In genomic region chr16:87963400-87963799, GRCh38 we compare ENCODE assay signal across 8 cellular contexts. TPM values are rescaled to one million over a fixed set of nuclear protein-coding genes. Genes with fewer than 3 reads are reported as not detected.
A peak's percentile ranks its signal among the peaks of the same experiment; 100 is the strongest.
DNase-seq lines count a peak whose midpoint lies in the region; ATAC-seq and TF ChIP-seq lines count a peak whose summit lies in the region.
"Had no signal": no experiment of that assay in that cellular context is flagged by ENCODE, and none has a peak within 500 bp of the region (broad histone marks: within the 10 kb centered on the region; RNA-seq: fewer than 3 reads in every experiment).

No MANE protein-coding gene starts in this region.

- no peak overlapping the region for H3K14ac ChIP-seq in mesenchymal stem cell (ENCODE audit: low read length in 2 of 2)

- H3K9ac ChIP-seq in mesenchymal stem cell (ENCODE audit: low read length) (peak overlapping the region; percentile 44), neural progenitor cell (no peak overlapping the region)

- H3K27ac ChIP-seq in mesenchymal stem cell (ENCODE audit: low read length, poor library complexity, severe bottlenecking) (peak overlapping the region; percentile 46), thymus (ENCODE audit: low read depth) (peak overlapping the region; percentile 52), neural progenitor cell (no peak overlapping the region)

- H3K79me2 ChIP-seq in neural progenitor cell (ENCODE audit: low read depth), result peaks cover 96% of the 10 kb centered on the region

- 25% methylated on average over 9 of the region's 9 CpGs for WGBS in mesenchymal stem cell
- 43% methylated on average over 9 of the region's 9 CpGs for WGBS in thymus

- H2AK5ac ChIP-seq in mesenchymal stem cell (ENCODE audit: low read length, severe bottlenecking), result no peak overlapping the region

- no peak overlapping the region for H3K4me3 ChIP-seq in mesenchymal stem cell (ENCODE audit: insufficient read depth in 1 of 2, low read depth in 1 of 2, low read length in 2 of 2)
- H3K4me3 ChIP-seq in thymus (ENCODE audit: low read length), result no peak overlapping the region
- no peak overlapping the region for H3K4me3 ChIP-seq in neural progenitor cell

- ATAC-seq in SK-N-SH treated with all-trans-retinoic acid at 6 μM for 48 hours (peak; percentile 75), GM21576 (IDR thresholded peaks at IDR 0.05; ENCODE audit: unreplicated experiment) (no peak)

- H3K27me3 ChIP-seq in mesenchymal stem cell (ENCODE audit: control insufficient read depth in 1 of 2, insufficient read depth in 1 of 2, low read length in 2 of 2) (no peaks in the 10 kb centered on the region), thymus (ENCODE audit: control insufficient read depth, insufficient read depth) (no peaks in the 10 kb centered on the region), neural progenitor cell (no peaks in the 10 kb centered on the region)

- peak; percentile 78 for DNase-seq in mesenchymal stem cell
- no peak for DNase-seq in neural progenitor cell (ENCODE audit: low spot score)
- no peak for DNase-seq in mucosa of gallbladder (ENCODE audit: low spot score)

- H3K4me1 ChIP-seq in mesenchymal stem cell (ENCODE audit: control insufficient read depth, insufficient read depth, low read depth, low read length), result peaks cover 16% of the 10 kb centered on the region
- peaks cover 24% of the 10 kb centered on the region for H3K4me1 ChIP-seq in thymus (ENCODE audit: control insufficient read depth, insufficient read depth, low read length)
- H3K4me1 ChIP-seq in neural progenitor cell, result peaks cover 9% of the 10 kb centered on the region

- H3K4me3 Mint-ChIP-seq in activated naive CD8-positive, alpha-beta T cell, result peak overlapping the region; percentile 64
- H3K4me3 Mint-ChIP-seq in neural progenitor cell, result no peak overlapping the region

- peaks cover 50% of the 10 kb centered on the region for H4K20me1 ChIP-seq in neural progenitor cell (ENCODE audit: low read depth)

- H3K4ac ChIP-seq in mesenchymal stem cell (ENCODE audit: low read depth in 1 of 2, low read length in 2 of 2), result no peak overlapping the region

- peaks cover 41% of the 10 kb centered on the region for H3K79me1 ChIP-seq in mesenchymal stem cell (replicated peaks; ENCODE audit: low read length, poor library complexity, severe bottlenecking)

- H2AFZ ChIP-seq in mesenchymal stem cell (ENCODE audit: low read depth, low read length) (no peak overlapping the region), neural progenitor cell (replicated peaks) (no peak overlapping the region)

- H3K9me3 ChIP-seq in mesenchymal stem cell (ENCODE audit: control insufficient read depth, low read length) (no peaks in the 10 kb centered on the region), thymus (ENCODE audit: control insufficient read depth) (no peaks in the 10 kb centered on the region), neural progenitor cell (ENCODE audit: low read depth) (no peaks in the 10 kb centered on the region)

- H2BK5ac ChIP-seq in mesenchymal stem cell (ENCODE audit: low read depth, low read length, poor library complexity, severe bottlenecking), result no peak overlapping the region

- peak overlapping the region; percentile 10 for H4K8ac ChIP-seq in mesenchymal stem cell (ENCODE audit: low read length)

- H3K36me3 Mint-ChIP-seq in activated naive CD8-positive, alpha-beta T cell, result peaks cover 3% of the 10 kb centered on the region
- peaks cover 10% of the 10 kb centered on the region for H3K36me3 Mint-ChIP-seq in neural progenitor cell

- H4K91ac ChIP-seq in mesenchymal stem cell (ENCODE audit: low read length), result no peak overlapping the region

- H3K4me2 ChIP-seq in mesenchymal stem cell (ENCODE audit: low read length, poor library complexity, severe bottlenecking), result no peak overlapping the region
- H3K4me2 ChIP-seq in neural progenitor cell, result no peak overlapping the region

- no peaks in the 10 kb centered on the region for H3F3A ChIP-seq in neural progenitor cell (ENCODE audit: low read depth)

- H2BK12ac ChIP-seq in mesenchymal stem cell (ENCODE audit: low read length in 2 of 2), result no peak overlapping the region

- TF ChIP-seq CTCF in neural progenitor cell (IDR thresholded peaks at IDR 0.05), result no peak

- H3K23ac ChIP-seq in mesenchymal stem cell (ENCODE audit: low read length in 2 of 2), result no peak overlapping the region

- peak overlapping the region; percentile 84 for H3K27ac Mint-ChIP-seq in activated naive CD8-positive, alpha-beta T cell
- H3K27ac Mint-ChIP-seq in neural progenitor cell, result no peak overlapping the region

- no peaks in the 10 kb centered on the region for H3K9me3 Mint-ChIP-seq in activated naive CD8-positive, alpha-beta T cell (ENCODE audit: low read depth)
- H3K9me3 Mint-ChIP-seq in neural progenitor cell, result no peaks in the 10 kb centered on the region

- H3K18ac ChIP-seq in mesenchymal stem cell (ENCODE audit: low read depth in 1 of 2, low read length in 2 of 2), result peak overlapping the region in 1 of 2 experiments; percentile 28

- H2BK15ac ChIP-seq in mesenchymal stem cell (ENCODE audit: low read depth, poor library complexity, severe bottlenecking), result no peak overlapping the region

- H3K27me3 Mint-ChIP-seq in activated naive CD8-positive, alpha-beta T cell, result no peaks in the 10 kb centered on the region
- peaks cover under 1% of the 10 kb centered on the region for H3K27me3 Mint-ChIP-seq in neural progenitor cell (ENCODE audit: insufficient read depth, low read depth)

- H2BK120ac ChIP-seq in mesenchymal stem cell (ENCODE audit: low read depth, low read length), result no peak overlapping the region

- H3K36me3 ChIP-seq in mesenchymal stem cell (ENCODE audit: control insufficient read depth in 1 of 2, insufficient read depth in 2 of 2, low read depth in 1 of 2, low read length in 2 of 2), result peaks cover 0 to 9% of the 10 kb centered on the region in 2 experiments
- H3K36me3 ChIP-seq in thymus (ENCODE audit: control insufficient read depth, insufficient read depth), result peaks cover 8% of the 10 kb centered on the region
- no peaks in the 10 kb centered on the region for H3K36me3 ChIP-seq in neural progenitor cell

- H3K4me1 Mint-ChIP-seq in activated naive CD8-positive, alpha-beta T cell (ENCODE audit: low read depth), result peaks cover 74% of the 10 kb centered on the region
- peaks cover 21% of the 10 kb centered on the region for H3K4me1 Mint-ChIP-seq in neural progenitor cell

TF ChIP-seq in SK-N-SH treated with all-trans-retinoic acid at 6 μM for 48 hours, 23 proteins besides CTCF, POLR2A, EP300 and RAD21:
- TF ChIP-seq PPARA (CRISPR knock-in tag; IDR thresholded peaks at IDR 0.05; ENCODE audit: borderline replicate concordance), result no peak
- TF ChIP-seq PATZ1 (CRISPR knock-in tag; IDR thresholded peaks at IDR 0.05; ENCODE audit: borderline replicate concordance), result no peak
- no peak for TF ChIP-seq SNAI2 (CRISPR knock-in tag; IDR thresholded peaks at IDR 0.05)
- no peak for TF ChIP-seq ZFP3 (CRISPR knock-in tag; IDR thresholded peaks at IDR 0.05)
- no peak for TF ChIP-seq POU6F1 (CRISPR knock-in tag; IDR thresholded peaks at IDR 0.05; ENCODE audit: borderline replicate concordance, low read depth)
- TF ChIP-seq ESRRG (CRISPR knock-in tag; IDR thresholded peaks at IDR 0.05), result no peak

RNA-seq across cellular contexts. Expression of gene BANP, which starts 12.2 kb away (rescaled TPM):
- 10.8 TPM for polyA plus RNA-seq in mesenchymal stem cell (2013, experiment 1 of 2)
- 11.0 TPM for polyA plus RNA-seq in mesenchymal stem cell (2013, experiment 2 of 2)
- 27.0 TPM for polyA plus RNA-seq in thymus
- total RNA-seq in neural progenitor cell (ENCODE audit: low replicate concordance), result 29.0 and 30.4 TPM in 2 replicates
- 31.7 TPM for total RNA-seq in mucosa of gallbladder

RNA-seq across cellular contexts. Expression of gene CA5A, which starts 27.1 kb away (rescaled TPM):
- polyA plus RNA-seq in mesenchymal stem cell (2013, experiment 1 of 2), result not detected
- polyA plus RNA-seq in mesenchymal stem cell (2013, experiment 2 of 2), result not detected
- polyA plus RNA-seq in thymus, result 0.05 TPM
- total RNA-seq in neural progenitor cell (ENCODE audit: low replicate concordance) (not detected in 2 replicates), mucosa of gallbladder (0.14 TPM)
- total RNA-seq: SK-MEL-5 had no signal
